In genomic region chr5:67897980-67898379, GRCh38 we compare ENCODE assay signal across 23 cellular contexts.
"Had no signal": no experiment of that assay in that cellular context is flagged by ENCODE, and none has a peak within 500 bp of the region (broad histone marks: within the 10 kb centered on the region; RNA-seq: fewer than 3 reads in every experiment).

No MANE protein-coding gene starts in this region.

- H3K36me3 Mint-ChIP-seq: activated CD8-positive, alpha-beta memory T cell treated with anti-CD3 and anti-CD28 coated beads, Interleukin-2, amount 10 ng/mL, durations not matched to agents 7 days and 5 days; activated naive CD4-positive, alpha-beta T cell treated with anti-CD3 and anti-CD28 coated beads, Interleukin-2, amount 50 U/mL, for 72 hours; IgD-negative memory B cell had no signal

- H3K27ac Mint-ChIP-seq: activated CD4-positive, alpha-beta T cell treated with anti-CD3 and anti-CD28 coated beads, Interleukin-2, amount 10 ng/mL, durations not matched to agents 24 days and 14 days; activated CD8-positive, alpha-beta memory T cell treated with anti-CD3 and anti-CD28 coated beads, Interleukin-2, amount 10 ng/mL, durations not matched to agents 7 days and 5 days; activated naive CD4-positive, alpha-beta T cell treated with anti-CD3 and anti-CD28 coated beads, Interleukin-2, amount 50 U/mL, for 72 hours; activated T-cell treated with anti-CD3 and anti-CD28 coated beads, Interleukin-2, amount 50 U/mL, for 24 hours; activated T-helper 1 cell treated with anti-CD3 and anti-CD28 coated beads, Interleukin-12 subunit alpha, Interleukin-12 subunit beta, Interleukin-2, Interleukin-4 antibody, amounts not matched to agents 30 ng/mL and 10 ng/mL and 1 ng/mL, durations not matched to agents 14 hours and 24 hours and 36 hours; IgD-negative memory B cell; T-helper 17 cell; WTC11 had no signal

- ATAC-seq: activated CD8-positive, alpha-beta memory T cell treated with anti-CD3 and anti-CD28 coated beads, Interleukin-2, amount 10 ng/mL, durations not matched to agents 7 days and 5 days; activated naive CD4-positive, alpha-beta T cell treated with anti-CD3 and anti-CD28 coated beads, Interleukin-2, amount 50 U/mL, for 72 hours; T-helper 17 cell; WTC11 had no signal

- H3K27me3 ChIP-seq: MG63, Peyer's patch had no signal

- H3K36me3 ChIP-seq: MG63, Peyer's patch had no signal

- H3K27me3 Mint-ChIP-seq: activated CD4-positive, alpha-beta T cell treated with anti-CD3 and anti-CD28 coated beads, Interleukin-2, amount 10 ng/mL, durations not matched to agents 24 days and 14 days; activated CD8-positive, alpha-beta memory T cell treated with anti-CD3 and anti-CD28 coated beads, Interleukin-2, amount 10 ng/mL, durations not matched to agents 7 days and 5 days; activated T-cell treated with anti-CD3 and anti-CD28 coated beads, Interleukin-2, amount 50 U/mL, for 24 hours; IgD-negative memory B cell had no signal

- H3K4me1 Mint-ChIP-seq: activated CD4-positive, alpha-beta T cell treated with anti-CD3 and anti-CD28 coated beads, Interleukin-2, amount 10 ng/mL, durations not matched to agents 24 days and 14 days; activated CD8-positive, alpha-beta memory T cell treated with anti-CD3 and anti-CD28 coated beads, Interleukin-2, amount 10 ng/mL, durations not matched to agents 7 days and 5 days; T-helper 17 cell; WTC11 had no signal

- H3K4me3 Mint-ChIP-seq: activated CD4-positive, alpha-beta T cell treated with anti-CD3 and anti-CD28 coated beads, Interleukin-2, amount 10 ng/mL, durations not matched to agents 24 days and 14 days; activated CD8-positive, alpha-beta memory T cell treated with anti-CD3 and anti-CD28 coated beads, Interleukin-2, amount 10 ng/mL, durations not matched to agents 7 days and 5 days; activated T-cell treated with anti-CD3 and anti-CD28 coated beads, Interleukin-2, amount 50 U/mL, for 24 hours; activated T-helper 1 cell treated with anti-CD3 and anti-CD28 coated beads, Interleukin-12 subunit alpha, Interleukin-12 subunit beta, Interleukin-2, Interleukin-4 antibody, amounts not matched to agents 30 ng/mL and 10 ng/mL and 1 ng/mL, durations not matched to agents 14 hours and 24 hours and 36 hours; IgD-negative memory B cell; T-helper 17 cell; WTC11 had no signal

- DNase-seq: activated CD4-positive, alpha-beta T cell treated with anti-CD3 and anti-CD28 coated beads for 1 hour; activated CD4-positive, alpha-beta T cell treated with anti-CD3 and anti-CD28 coated beads, Interleukin-2, amount 10 ng/mL, durations not matched to agents 24 days and 14 days; activated CD4-positive, alpha-beta T cell treated with anti-CD3 and anti-CD28 coated beads, Interleukin-2, amount 50 U/mL, for 48 hours; activated CD8-positive, alpha-beta memory T cell treated with anti-CD3 and anti-CD28 coated beads, Interleukin-2, amount 10 ng/mL, durations not matched to agents 7 days and 5 days; activated effector memory CD4-positive, alpha-beta T cell treated with Interleukin-2 at 50 U/mL for 16 hours; activated naive CD4-positive, alpha-beta T cell treated with Interleukin-2 at 50 U/mL for 16 hours; activated T-cell treated with anti-CD3 and anti-CD28 coated beads, Interleukin-2, amount 50 U/mL, for 24 hours; KG1; MG63; NCI-H1105; NCI-H1436; NCI-H187; NCI-H2081; NCI-H510A treated with DMSO at 0.1 percent for 48 hours; NK-92 treated with Interleukin-12 subunit alpha and Interleukin-12 subunit beta, amount 100 ng/mL, for 24 hours; Peyer's patch; SIG-M5; T-helper 17 cell; T-helper 9 cell had no signal

- H3K4me3 ChIP-seq: MG63, Peyer's patch had no signal

- H3K9me3 Mint-ChIP-seq: activated CD4-positive, alpha-beta T cell treated with anti-CD3 and anti-CD28 coated beads, Interleukin-2, amount 10 ng/mL, durations not matched to agents 24 days and 14 days; activated T-cell treated with anti-CD3 and anti-CD28 coated beads, Interleukin-2, amount 50 U/mL, for 24 hours had no signal

- H3K9me3 ChIP-seq: MG63, Peyer's patch had no signal
